ENCODE assay signal across 17 cellular contexts in the genomic region with DNA sequence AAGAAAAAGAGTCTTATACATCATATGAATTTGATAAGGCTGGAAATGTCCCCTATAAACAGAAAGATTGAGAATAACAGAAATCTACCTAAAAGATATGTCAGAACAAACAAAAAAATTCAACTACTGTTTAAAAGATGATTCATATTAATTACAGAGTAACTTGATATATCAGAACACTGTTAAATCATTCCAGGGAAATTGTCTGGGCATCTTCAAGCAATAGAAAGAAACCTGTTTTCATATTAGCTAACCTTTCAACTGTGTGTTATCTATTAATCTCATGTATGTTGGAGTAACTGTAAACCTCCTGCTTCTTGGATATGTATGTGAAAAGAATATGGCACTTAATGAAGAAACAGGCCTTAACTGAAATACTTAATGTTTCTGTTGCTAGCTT.
"Had no signal": no experiment of that assay in that cellular context is flagged by ENCODE, and none has a peak within 500 bp of the region (broad histone marks: within the 10 kb centered on the region; RNA-seq: fewer than 3 reads in every experiment).

No MANE protein-coding gene starts in this region.

- H3K4me3 ChIP-seq: colonic mucosa, lung, neural progenitor cell, right lobe of liver, thoracic aorta, tibial nerve, upper lobe of left lung had no signal

- DNase-seq: colonic mucosa; effector memory CD8-positive, alpha-beta T cell; head of caudate nucleus; kidney; naive thymus-derived CD4-positive, alpha-beta T cell; right lobe of liver; small intestine; stimulated activated CD4-positive, alpha-beta T cell treated with anti-CD3 and anti-CD28 coated beads, Interleukin-15, amount 100 ng/mL, for 24 hours; stimulated activated CD4-positive, alpha-beta T cell treated with anti-CD3 and anti-CD28 coated beads, Interleukin-2, amount 100 ng/mL, for 48 hours; stimulated activated naive B cell treated with anti-CD40 and anti-IgM and Interleukin-4, amounts not matched to agents 10 μg/mL and 1 μg/mL and 100 μg/mL, for 72 hours; upper lobe of left lung had no signal

- H3K9me3 ChIP-seq: colonic mucosa had no signal

- H3K9ac ChIP-seq: neural progenitor cell, parathyroid adenoma had no signal

- H3K27me3 ChIP-seq: colonic mucosa, neural progenitor cell, right lobe of liver, tibial nerve, upper lobe of left lung had no signal

- ATAC-seq: effector memory CD8-positive, alpha-beta T cell; left lobe of liver; naive thymus-derived CD4-positive, alpha-beta T cell; right lobe of liver; stimulated activated naive B cell treated with anti-CD40 and anti-IgM and Interleukin-4, amounts not matched to agents 10 μg/mL and 1 μg/mL and 100 μg/mL, for 72 hours had no signal

- H3K36me3 ChIP-seq: colonic mucosa, neural progenitor cell, right lobe of liver, thoracic aorta, upper lobe of left lung had no signal

- H3K27ac ChIP-seq: colonic mucosa, neural progenitor cell, parathyroid adenoma, right lobe of liver, thoracic aorta, tibial nerve, upper lobe of left lung had no signal

- H3K4me1 ChIP-seq: colonic mucosa, neural progenitor cell, parathyroid adenoma, right lobe of liver, tibial nerve, upper lobe of left lung had no signal
